ENCODE assay signal across 21 cellular contexts in the genomic region with DNA sequence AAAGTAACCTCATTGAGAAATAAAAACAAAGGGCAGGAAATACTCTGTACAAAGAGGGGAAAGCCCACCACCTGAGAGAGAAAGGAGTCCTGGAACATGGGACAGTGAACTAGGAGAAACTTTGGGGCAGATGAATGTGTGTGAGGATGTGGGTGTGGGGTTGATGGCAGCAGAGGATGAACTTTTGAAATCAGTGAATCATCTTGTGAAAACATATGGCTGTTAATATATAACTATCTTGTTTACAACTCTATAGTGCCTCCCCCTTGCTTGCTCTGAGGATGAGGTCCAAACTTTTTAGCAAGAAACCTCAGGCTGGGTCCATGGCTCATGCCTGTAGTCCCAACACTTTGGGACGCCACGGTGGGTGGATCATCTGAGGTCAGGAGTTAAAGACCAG.
DNase-seq lines count a peak whose midpoint lies in the region; ATAC-seq, FAIRE-seq and TF ChIP-seq lines count a peak whose summit lies in the region.
"Had no signal": no experiment of that assay in that cellular context is flagged by ENCODE, and none has a peak within 500 bp of the region (broad histone marks: within the 10 kb centered on the region; RNA-seq: fewer than 3 reads in every experiment).

No MANE protein-coding gene starts in this region.

- no peaks in the 10 kb centered on the region for H3K79me2 ChIP-seq in HepG2 (ENCODE audit: insufficient read depth, low read length)

- H3K9me3 Mint-ChIP-seq in activated T-cell treated with anti-CD3 and anti-CD28 coated beads, Interleukin-2, amount 50 U/mL, for 72 hours = peaks cover 2 to 3% of the 10 kb centered on the region in 2 donors
- peaks cover 12% of the 10 kb centered on the region for H3K9me3 Mint-ChIP-seq in chondrocyte (ENCODE audit: low read depth)
- H3K9me3 Mint-ChIP-seq: T-helper 1 cell treated with Interleukin-12 subunit alpha and Interleukin-12 subunit beta and Interleukin-4 antibody, amounts not matched to agents 30 μg/mL and 1 μg/mL, for 36 hours had no signal

- ATAC-seq in GM18505 (IDR thresholded peaks at IDR 0.05; ENCODE audit: unreplicated experiment) (peak; percentile 70), GM21619 (IDR thresholded peaks at IDR 0.05; ENCODE audit: unreplicated experiment) (peak; percentile 89), HG03175 (IDR thresholded peaks at IDR 0.05; ENCODE audit: unreplicated experiment) (peak; percentile 79), HepG2 (peak; percentile 95), GM19324 (IDR thresholded peaks at IDR 0.05; ENCODE audit: low FRiP score, unreplicated experiment) (no peak)
- no peak for ATAC-seq in activated T-cell treated with anti-CD3 and anti-CD28 coated beads, Interleukin-2, amount 50 U/mL, for 72 hours (replicated peaks in 1 of 2)
- ATAC-seq: SK-N-SH treated with all-trans-retinoic acid at 6 μM for 48 hours had no signal

- peak overlapping the region; percentile 41; the same call in 1 of the 2 replicates for H3K4me2 ChIP-seq in HepG2 (ENCODE audit: low read depth, low read length)

- TF ChIP-seq POLR2A in GM18505 (IDR thresholded peaks at IDR 0.05; ENCODE audit: borderline replicate concordance, extremely low read depth, insufficient read depth, insufficient read length) (no peak), HepG2 (IDR thresholded peaks at IDR 0.05; ENCODE audit: insufficient read depth in 1 of 2, low read depth in 2 of 2, low read length in 2 of 2) (no peak)

- TF ChIP-seq EP300 in HepG2 (IDR thresholded peaks at IDR 0.05; ENCODE audit: low read depth in 2 of 2, low read length in 2 of 2) (no peak), HepG2 (CRISPR knock-in tag; IDR thresholded peaks at IDR 0.05; ENCODE audit: borderline replicate concordance) (no peak)

- no peak for FAIRE-seq in HepG2 (lab: Jason Lieb, UNC)
- FAIRE-seq: D721Med, GM19239, RCC 7860 had no signal

- H3K4me1 Mint-ChIP-seq in activated T-cell treated with anti-CD3 and anti-CD28 coated beads, Interleukin-2, amount 50 U/mL, for 72 hours (ENCODE audit: low read depth) = no peaks in the 10 kb centered on the region
- H3K4me1 Mint-ChIP-seq in chondrocyte (ENCODE audit: low read depth) = no peaks in the 10 kb centered on the region
- H3K4me1 Mint-ChIP-seq: CD4-positive, CD25-positive, alpha-beta regulatory T cell; IgD-negative memory B cell had no signal

- no peak overlapping the region for H3K27ac Mint-ChIP-seq in activated T-cell treated with anti-CD3 and anti-CD28 coated beads, Interleukin-2, amount 50 U/mL, for 72 hours
- no peak overlapping the region for H3K27ac Mint-ChIP-seq in chondrocyte (ENCODE audit: unreplicated experiment)
- H3K27ac Mint-ChIP-seq: CD4-positive, CD25-positive, alpha-beta regulatory T cell; IgD-negative memory B cell; T-helper 1 cell treated with Interleukin-12 subunit alpha and Interleukin-12 subunit beta and Interleukin-4 antibody, amounts not matched to agents 30 μg/mL and 1 μg/mL, for 36 hours had no signal

- 0% methylated on average over 2 of the region's 2 CpGs for WGBS in HepG2 (ENCODE audit: low lambda C conversion rate)

- peaks cover 25% of the 10 kb centered on the region for H3K4me1 ChIP-seq in HepG2 (ENCODE audit: insufficient read depth, low read length)

- no TSS peak for BruUV-seq in HepG2 (replicated peaks; lab: Mats Ljungman, UMichigan)

- H3K27me3 ChIP-seq in HepG2 (ENCODE audit: control insufficient read depth in 1 of 2, insufficient read depth in 2 of 2, low read length in 2 of 2) = no peaks in the 10 kb centered on the region; a peak in 1 of 5 replicates

- no peak overlapping the region; a peak in 1 of 6 replicates for H3K4me3 ChIP-seq in HepG2 (replicated peaks in 1 of 3; ENCODE audit: insufficient read depth in 1 of 3, low read depth in 2 of 3, low read length in 3 of 3)

- no peak for TF ChIP-seq CTCF in HepG2 (CRISPR knock-in tag; IDR thresholded peaks at IDR 0.05)
- TF ChIP-seq CTCF in chondrocyte (IDR thresholded peaks at IDR 0.05) = no peak

- no peaks in the 10 kb centered on the region for H3K36me3 Mint-ChIP-seq in activated T-cell treated with anti-CD3 and anti-CD28 coated beads, Interleukin-2, amount 50 U/mL, for 72 hours (ENCODE audit: insufficient read depth in 2 of 2)
- no peaks in the 10 kb centered on the region for H3K36me3 Mint-ChIP-seq in chondrocyte (ENCODE audit: low read depth)
- H3K36me3 Mint-ChIP-seq: CD4-positive, CD25-positive, alpha-beta regulatory T cell; IgD-negative memory B cell had no signal

- POLR2A ChIA-PET in HepG2 (lab: Yijun Ruan, JAX) = no interaction called here

- H3K27me3 Mint-ChIP-seq in activated T-cell treated with anti-CD3 and anti-CD28 coated beads, Interleukin-2, amount 50 U/mL, for 72 hours (ENCODE audit: low read depth) = no peaks in the 10 kb centered on the region
- peaks cover 17% of the 10 kb centered on the region for H3K27me3 Mint-ChIP-seq in chondrocyte (ENCODE audit: low read depth)
- H3K27me3 Mint-ChIP-seq: CD4-positive, CD25-positive, alpha-beta regulatory T cell; IgD-negative memory B cell had no signal

- DNase-seq in HepG2 (ENCODE audit: low spot score) = peak; percentile 21
- DNase-seq in activated T-cell treated with anti-CD3 and anti-CD28 coated beads, Interleukin-2, amount 50 U/mL, for 72 hours = no peak
- no peak for DNase-seq in chondrocyte (ENCODE audit: low spot score)
- DNase-seq: AML-193; CD4-positive, CD25-positive, alpha-beta regulatory T cell; H7; NCI-H1417 treated with DMSO at 0.1 percent for 48 hours; NCI-H2029; NCI-H2171 treated with DMSO at 0.1 percent for 48 hours; NCI-H82; SHP77 had no signal

- no peak overlapping the region for H3K4me3 Mint-ChIP-seq in activated T-cell treated with anti-CD3 and anti-CD28 coated beads, Interleukin-2, amount 50 U/mL, for 72 hours
- H3K4me3 Mint-ChIP-seq in chondrocyte (ENCODE audit: unreplicated experiment) = no peak overlapping the region
- H3K4me3 Mint-ChIP-seq: CD4-positive, CD25-positive, alpha-beta regulatory T cell; IgD-negative memory B cell; T-helper 1 cell treated with Interleukin-12 subunit alpha and Interleukin-12 subunit beta and Interleukin-4 antibody, amounts not matched to agents 30 μg/mL and 1 μg/mL, for 36 hours had no signal

- intact Hi-C loops in HepG2 (cut with micrococcal nuclease; ENCODE audit: unreplicated experiment) = no loop called here

- no peak for TF ChIP-seq RAD21 in HepG2 (CRISPR knock-in tag; IDR thresholded peaks at IDR 0.05)

- no peaks in the 10 kb centered on the region for H3K36me3 ChIP-seq in HepG2 (replicated peaks in 1 of 2; ENCODE audit: control insufficient read depth in 1 of 2, insufficient read depth in 2 of 2, low read length in 2 of 2)

- H2AFZ ChIP-seq in HepG2 (ENCODE audit: low read length) = no peak overlapping the region

- CTCF ChIA-PET in HepG2 (lab: Yijun Ruan, JAX; ENCODE audit: low intra/inter-chr PET ratio, low total read pairs) = no interaction called here

- in situ Hi-C loops in HepG2 (cut with HindIII; ENCODE audit: extremely low pct_ligation_motif_present, low pct_unique_long_range_greater_than_20kb) = no loop called here

- H3K9ac ChIP-seq in HepG2 (ENCODE audit: insufficient read depth, low read depth, low read length) = no peak overlapping the region

- H4K20me1 ChIP-seq in HepG2 (ENCODE audit: insufficient read depth, low read length) = no peaks in the 10 kb centered on the region

- H3K27ac ChIP-seq in HepG2 (ENCODE audit: extremely low read length, insufficient read depth, low read length) = no peak overlapping the region

- H3K9me3 ChIP-seq in HepG2 (ENCODE audit: low read length) = no peaks in the 10 kb centered on the region

TF ChIP-seq in HepG2, 621 proteins besides CTCF, POLR2A, EP300 and RAD21 (continues in another document):
- TF ChIP-seq ZNF7 (CRISPR knock-in tag; IDR thresholded peaks at IDR 0.05) (peak; percentile 42; the same call in 1 of the 2 replicates), PTBP1 (IDR thresholded peaks at IDR 0.05; ENCODE audit: low read depth, low read length, poor library complexity, severe bottlenecking) (no peak), SMARCC2 (IDR thresholded peaks at IDR 0.05) (no peak), ZEB1 (IDR thresholded peaks at IDR 0.05; ENCODE audit: insufficient replicate concordance, low read depth) (no peak)
- TF ChIP-seq, protein P1, sequence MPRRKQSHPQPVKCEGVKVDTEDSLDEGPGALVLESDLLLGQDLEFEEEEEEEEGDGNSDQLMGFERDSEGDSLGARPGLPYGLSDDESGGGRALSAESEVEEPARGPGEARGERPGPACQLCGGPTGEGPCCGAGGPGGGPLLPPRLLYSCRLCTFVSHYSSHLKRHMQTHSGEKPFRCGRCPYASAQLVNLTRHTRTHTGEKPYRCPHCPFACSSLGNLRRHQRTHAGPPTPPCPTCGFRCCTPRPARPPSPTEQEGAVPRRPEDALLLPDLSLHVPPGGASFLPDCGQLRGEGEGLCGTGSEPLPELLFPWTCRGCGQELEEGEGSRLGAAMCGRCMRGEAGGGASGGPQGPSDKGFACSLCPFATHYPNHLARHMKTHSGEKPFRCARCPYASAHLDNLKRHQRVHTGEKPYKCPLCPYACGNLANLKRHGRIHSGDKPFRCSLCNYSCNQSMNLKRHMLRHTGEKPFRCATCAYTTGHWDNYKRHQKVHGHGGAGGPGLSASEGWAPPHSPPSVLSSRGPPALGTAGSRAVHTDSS (CRISPR knock-in tag; conservative IDR thresholded peaks at IDR 0.05) = no peak

Comparison
In these comparisons a context has a peak if more than half of its experiments do, and no peak if none do; other contexts are left out.
1. ATAC-seq: peak in GM18505 (single experiment), GM21619 (single experiment), HG03175 (single experiment) and HepG2 (single experiment); none in activated T-cell treated with anti-CD3 and anti-CD28 coated beads, Interleukin-2, amount 50 U/mL, for 72 hours (0 of 2) and GM19324 (single experiment).